ENCODE assay signal across 23 cellular contexts in genomic region chr10:3366043-3366442, GRCh38.
"Had no signal": no experiment of that assay in that cellular context is flagged by ENCODE, and none has a peak within 500 bp of the region (broad histone marks: within the 10 kb centered on the region; RNA-seq: fewer than 3 reads in every experiment).

No MANE protein-coding gene starts in this region.

- FAIRE-seq: RCC 7860, TTC549 had no signal

- H3K27ac Mint-ChIP-seq: activated B cell treated with CpG ODN at 0.5 μM for 24 hours; activated CD4-positive, alpha-beta memory T cell treated with anti-CD3 and anti-CD28 coated beads for 36 hours; activated CD4-positive, alpha-beta T cell treated with anti-CD3 and anti-CD28 coated beads, Interleukin-2, amount 10 ng/mL, durations not matched to agents 24 days and 14 days; activated naive CD4-positive, alpha-beta T cell treated with anti-CD3 and anti-CD28 coated beads for 36 hours; activated naive CD8-positive, alpha-beta T cell; activated T-helper 17 cell treated with anti-CD3 and anti-CD28 coated beads, Interleukin-2, amount 50 U/mL, for 72 hours; T-helper 1 cell treated with Interleukin-12 subunit alpha and Interleukin-12 subunit beta and Interleukin-4 antibody, amounts not matched to agents 30 μg/mL and 1 μg/mL, for 36 hours had no signal

- H3K4me1 Mint-ChIP-seq: activated B cell treated with CpG ODN at 0.5 μM for 24 hours; activated T-helper 17 cell treated with anti-CD3 and anti-CD28 coated beads, Interleukin-2, amount 50 U/mL, for 72 hours had no signal

- H3K4me3 Mint-ChIP-seq: activated B cell treated with CpG ODN at 0.5 μM for 24 hours; activated CD4-positive, alpha-beta memory T cell treated with anti-CD3 and anti-CD28 coated beads for 36 hours; activated CD4-positive, alpha-beta T cell treated with anti-CD3 and anti-CD28 coated beads, Interleukin-2, amount 10 ng/mL, durations not matched to agents 24 days and 14 days; activated naive CD4-positive, alpha-beta T cell treated with anti-CD3 and anti-CD28 coated beads for 36 hours; activated naive CD8-positive, alpha-beta T cell; activated T-cell treated with anti-CD3 and anti-CD28 coated beads, Interleukin-2, amount 50 U/mL, for 4 hours; activated T-helper 17 cell treated with anti-CD3 and anti-CD28 coated beads, Interleukin-2, amount 50 U/mL, for 72 hours; T-helper 1 cell treated with Interleukin-12 subunit alpha and Interleukin-12 subunit beta and Interleukin-4 antibody, amounts not matched to agents 30 μg/mL and 1 μg/mL, for 36 hours had no signal

- ATAC-seq: activated T-cell treated with anti-CD3 and anti-CD28 coated beads, Interleukin-2, amount 50 U/mL, for 4 hours; SK-N-SH treated with all-trans-retinoic acid at 6 μM for 48 hours had no signal

- H3K27me3 Mint-ChIP-seq: activated B cell treated with CpG ODN at 0.5 μM for 24 hours; activated CD4-positive, alpha-beta memory T cell treated with anti-CD3 and anti-CD28 coated beads for 36 hours; activated T-helper 17 cell treated with anti-CD3 and anti-CD28 coated beads, Interleukin-2, amount 50 U/mL, for 72 hours had no signal

- H3K27me3 ChIP-seq: brain microvascular endothelial cell, cardiac muscle cell, SJSA1 had no signal

- DNase-seq: activated B cell treated with CpG ODN at 0.5 μM for 24 hours; activated CD4-positive, alpha-beta memory T cell treated with anti-CD3 and anti-CD28 coated beads for 36 hours; activated CD4-positive, alpha-beta T cell treated with anti-CD3 and anti-CD28 coated beads for 1 hour; activated CD4-positive, alpha-beta T cell treated with anti-CD3 and anti-CD28 coated beads, Interleukin-2, amount 10 ng/mL, durations not matched to agents 24 days and 14 days; activated CD8-positive, alpha-beta memory T cell treated with anti-CD3 and anti-CD28 coated beads for 24 hours; activated gamma-delta T cell; activated naive CD4-positive, alpha-beta T cell treated with anti-CD3 and anti-CD28 coated beads for 36 hours; activated T-cell treated with anti-CD3 and anti-CD28 coated beads, Interleukin-2, amount 50 U/mL, for 4 hours; amygdala; brain microvascular endothelial cell; Kasumi-1; KBM-7; NCI-H187; NCI-H526; SW 1271 had no signal

- H3K27ac ChIP-seq: brain microvascular endothelial cell, cardiac muscle cell, SJSA1 had no signal

- H3K4me3 ChIP-seq: cardiac muscle cell, SJSA1 had no signal

- H3K36me3 ChIP-seq: brain microvascular endothelial cell, cardiac muscle cell, SJSA1 had no signal
